ENCODE assay signal across 9 cellular contexts in the genomic region with DNA sequence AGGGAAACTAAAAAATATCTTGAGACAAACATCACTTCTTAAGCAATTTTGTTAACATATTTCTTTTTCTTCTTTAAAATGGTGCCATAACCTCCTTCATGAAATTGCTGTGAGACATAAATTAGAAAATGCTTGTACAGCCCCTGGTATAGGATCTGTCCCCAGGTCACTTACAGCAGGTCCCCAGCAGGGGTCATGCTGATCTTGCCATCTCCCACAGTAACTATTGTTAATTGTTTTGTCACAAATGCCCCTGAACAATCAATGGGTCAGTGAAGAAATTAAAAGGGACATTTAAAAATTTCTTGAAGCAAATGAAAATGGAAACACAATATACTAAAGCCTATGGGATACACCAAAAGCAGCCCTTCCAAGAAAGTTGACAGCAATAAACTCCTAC.
DNase-seq lines count a peak whose midpoint lies in the region; ATAC-seq and TF ChIP-seq lines count a peak whose summit lies in the region.
"Had no signal": no experiment of that assay in that cellular context is flagged by ENCODE, and none has a peak within 500 bp of the region (broad histone marks: within the 10 kb centered on the region; RNA-seq: fewer than 3 reads in every experiment).

No MANE protein-coding gene starts in this region.

- H2AFZ ChIP-seq in GM23338 = no peak overlapping the region

- H3K4me3 Mint-ChIP-seq in CD14-positive monocyte = no peak overlapping the region
- H3K4me3 Mint-ChIP-seq in GM23338 = no peak overlapping the region
- no peak overlapping the region for H3K4me3 Mint-ChIP-seq in naive thymus-derived CD4-positive, alpha-beta T cell

- peaks cover 6% of the 10 kb centered on the region for H3K4me1 Mint-ChIP-seq in CD14-positive monocyte
- H3K4me1 Mint-ChIP-seq in GM23338 = no peaks in the 10 kb centered on the region
- H3K4me1 Mint-ChIP-seq in naive thymus-derived CD4-positive, alpha-beta T cell = peaks cover 0 to 10% (median 0%) of the 10 kb centered on the region in 7 donors

- H3K4me2 ChIP-seq in GM23338 = no peak overlapping the region

- no peaks in the 10 kb centered on the region for H3F3A ChIP-seq in GM23338 (replicated peaks; ENCODE audit: low read depth)

- ATAC-seq in GM23338 = peak; percentile 40; the same call in 2 of the 3 replicates
- ATAC-seq in esophagus mucosa = no peak
- ATAC-seq in naive thymus-derived CD4-positive, alpha-beta T cell = no peak

- peaks cover 8 to 15% (median 14%) of the 10 kb centered on the region in 7 donors for H3K9me3 Mint-ChIP-seq in CD14-positive monocyte
- H3K9me3 Mint-ChIP-seq in GM23338 = peaks cover 10% of the 10 kb centered on the region
- H3K9me3 Mint-ChIP-seq in naive thymus-derived CD4-positive, alpha-beta T cell = peaks cover 2 to 20% (median 11%) of the 10 kb centered on the region in 11 donors

- H3K36me3 Mint-ChIP-seq in CD14-positive monocyte (peaks cover 76 to 87% of the 10 kb centered on the region in 2 donors), GM23338 (ENCODE audit: low read depth) (peaks cover 14% of the 10 kb centered on the region)
- peaks cover 24 to 61% (median 47%) of the 10 kb centered on the region in 5 donors for H3K36me3 Mint-ChIP-seq in naive thymus-derived CD4-positive, alpha-beta T cell

- H3K4me1 ChIP-seq in GM23338 (ENCODE audit: insufficient read depth) = no peaks in the 10 kb centered on the region
- no peaks in the 10 kb centered on the region for H3K4me1 ChIP-seq in naive thymus-derived CD4-positive, alpha-beta T cell (ENCODE audit: control insufficient read depth in 2 of 2, insufficient read depth in 2 of 2, low read length in 2 of 2)
- H3K4me1 ChIP-seq: SJSA1 had no signal

- H3K27ac Mint-ChIP-seq in CD14-positive monocyte (peak overlapping the region in 2 of 7 donors; percentile 26 to 47), GM23338 (no peak overlapping the region)
- H3K27ac Mint-ChIP-seq in naive thymus-derived CD4-positive, alpha-beta T cell = peak overlapping the region in 1 of 9 donors; percentile 33

- H3K36me3 ChIP-seq in GM23338 (ENCODE audit: insufficient read depth) = no peaks in the 10 kb centered on the region
- H3K36me3 ChIP-seq in kidney epithelial cell (ENCODE audit: control insufficient read depth, insufficient read depth, low read length) = peaks cover 3% of the 10 kb centered on the region
- peaks cover 0 to 4% (median 0%) of the 10 kb centered on the region in 3 experiments for H3K36me3 ChIP-seq in naive thymus-derived CD4-positive, alpha-beta T cell (ENCODE audit: control insufficient read depth in 2 of 3, insufficient read depth in 3 of 3, low read length in 3 of 3)

- TF ChIP-seq CTCF in CD14-positive monocyte (IDR thresholded peaks at IDR 0.05) = peak; percentile 46
- TF ChIP-seq CTCF in GM23338 (conservative IDR thresholded peaks at IDR 0.05; ENCODE audit: low read depth in 2 of 2) = peak; percentile 44 to 57
- TF ChIP-seq CTCF in kidney epithelial cell (IDR thresholded peaks at IDR 0.05; ENCODE audit: insufficient read depth, low read length, poor library complexity, severe bottlenecking) = peak; percentile 40
- TF ChIP-seq CTCF in coronary artery (IDR thresholded peaks at IDR 0.05) = no peak

- H3K9me2 ChIP-seq in GM23338 (ENCODE audit: insufficient read depth) = no peaks in the 10 kb centered on the region

- CTCF ChIA-PET in naive thymus-derived CD4-positive, alpha-beta T cell (lab: Charles Lee) = no interaction called here

- POLR2A ChIA-PET in naive thymus-derived CD4-positive, alpha-beta T cell (lab: Charles Lee) = no interaction called here

- H3K27me3 ChIP-seq in GM23338 (ENCODE audit: insufficient read depth) = no peaks in the 10 kb centered on the region
- H3K27me3 ChIP-seq in kidney epithelial cell (ENCODE audit: control insufficient read depth, insufficient read depth, low read length) = no peaks in the 10 kb centered on the region
- no peaks in the 10 kb centered on the region for H3K27me3 ChIP-seq in naive thymus-derived CD4-positive, alpha-beta T cell (ENCODE audit: control insufficient read depth in 2 of 2, insufficient read depth in 2 of 2, low read length in 2 of 2)
- H3K27me3 ChIP-seq: SJSA1 had no signal

- H3K9me3 ChIP-seq in naive thymus-derived CD4-positive, alpha-beta T cell (ENCODE audit: control insufficient read depth in 2 of 3, low read length in 3 of 3) = peaks cover 5 to 10% (median 9%) of the 10 kb centered on the region in 3 experiments
- H3K9me3 ChIP-seq: SJSA1 had no signal

- DNase-seq in CD14-positive monocyte (ENCODE audit: low spot score) (no peak), GM23338 (ENCODE audit: low spot score) (peak; percentile 59), SW480 (ENCODE audit: low spot score) (peak; percentile 25), kidney epithelial cell (ENCODE audit: low read depth) (no peak), coronary artery (ENCODE audit: low spot score) (no peak), kidney tubule cell (ENCODE audit: low spot score) (no peak)
- DNase-seq in naive thymus-derived CD4-positive, alpha-beta T cell = no peak

- H3K27me3 Mint-ChIP-seq in CD14-positive monocyte (ENCODE audit: low read depth in 3 of 3) (peaks cover 0 to 1% (median 0%) of the 10 kb centered on the region in 3 donors), GM23338 (ENCODE audit: insufficient read depth, low read depth, poor library complexity) (peaks cover 6% of the 10 kb centered on the region)
- no peaks in the 10 kb centered on the region for H3K27me3 Mint-ChIP-seq in naive thymus-derived CD4-positive, alpha-beta T cell

- no peaks in the 10 kb centered on the region for H4K20me1 ChIP-seq in GM23338 (replicated peaks; ENCODE audit: insufficient read depth)

- H3K79me2 ChIP-seq in GM23338 (replicated peaks; ENCODE audit: insufficient read depth) = no peaks in the 10 kb centered on the region

- intact Hi-C loops in CD14-positive monocyte (cut with micrococcal nuclease) = no loop called here
- intact Hi-C loops in naive thymus-derived CD4-positive, alpha-beta T cell (cut with micrococcal nuclease) = no loop called here

- H3K27ac ChIP-seq in GM23338 (ENCODE audit: low read depth) (no peak overlapping the region), coronary artery (no peak overlapping the region)
- H3K27ac ChIP-seq in naive thymus-derived CD4-positive, alpha-beta T cell (ENCODE audit: low read depth, low read length) = no peak overlapping the region
- H3K27ac ChIP-seq: SJSA1 had no signal

- H3K4me3 ChIP-seq in GM23338 = no peak overlapping the region
- H3K4me3 ChIP-seq in kidney epithelial cell (ENCODE audit: low read depth, low read length) = no peak overlapping the region
- H3K4me3 ChIP-seq in coronary artery = no peak overlapping the region
- no peak overlapping the region for H3K4me3 ChIP-seq in naive thymus-derived CD4-positive, alpha-beta T cell (ENCODE audit: low read length)
- H3K4me3 ChIP-seq: SJSA1 had no signal

Comparison
In these comparisons a context has a peak if more than half of its experiments do, and no peak if none do; other contexts are left out.
1. DNase-seq: peak in GM23338 (single experiment) and SW480 (single experiment); none in CD14-positive monocyte (single experiment), kidney epithelial cell (single experiment), coronary artery (single experiment), naive thymus-derived CD4-positive, alpha-beta T cell (0 of 9) and kidney tubule cell (single experiment).